7 cellular contexts compared by ENCODE assay signal in the genomic region with DNA sequence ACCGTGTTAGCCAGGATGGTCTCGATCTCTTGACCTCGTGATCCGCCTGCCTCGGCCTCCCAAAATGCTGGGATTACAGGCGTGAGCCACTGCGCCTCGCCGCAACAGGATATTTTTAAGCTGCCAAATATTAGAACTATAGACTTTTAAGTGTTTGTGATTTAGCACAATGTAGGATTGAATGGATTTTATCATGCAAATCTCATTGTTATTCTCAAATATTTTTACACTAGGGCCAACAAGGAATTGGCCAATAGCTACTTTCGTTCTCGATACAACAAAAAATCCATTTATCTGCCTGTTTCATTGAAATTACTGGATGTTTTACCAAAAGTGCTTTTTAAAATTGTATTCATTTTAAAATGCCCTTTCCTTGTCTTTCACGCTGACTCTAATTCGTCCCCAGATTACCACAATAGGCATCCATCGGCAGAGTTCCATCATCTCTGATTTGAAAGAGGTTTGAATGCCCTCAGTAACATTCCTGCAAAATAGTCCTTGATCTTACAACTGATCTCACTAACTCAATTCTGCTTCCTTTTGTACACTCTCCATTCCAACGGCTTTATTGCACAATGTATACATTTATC.
"Had no signal": no experiment of that assay in that cellular context is flagged by ENCODE, and none has a peak within 500 bp of the region (broad histone marks: within the 10 kb centered on the region; RNA-seq: fewer than 3 reads in every experiment).

No MANE protein-coding gene starts in this region.

- H3K27me3 Mint-ChIP-seq: IgD-negative memory B cell had no signal

- ATAC-seq: K562 had no signal

- H3K36me3 Mint-ChIP-seq: IgD-negative memory B cell had no signal

- H3K27ac ChIP-seq: HL-60, KMS-11 had no signal

- FAIRE-seq: HTR-8/SVneo, K562 had no signal

- H3K4me2 ChIP-seq: KMS-11 had no signal

- H3K4me3 ChIP-seq: K562 had no signal

- H3K4me3 Mint-ChIP-seq: IgD-negative memory B cell had no signal

- H3K9ac ChIP-seq: KMS-11 had no signal

- H3K27ac Mint-ChIP-seq: IgD-negative memory B cell had no signal

- DNase-seq: KBM-7, KG1 had no signal
